ENCODE assay signal across 11 cellular contexts in genomic region chr5:88694087-88694703, GRCh38.
"Had no signal": no experiment of that assay in that cellular context is flagged by ENCODE, and none has a peak within 500 bp of the region (broad histone marks: within the 10 kb centered on the region; RNA-seq: fewer than 3 reads in every experiment).

No MANE protein-coding gene starts in this region.

- H3K36me3 ChIP-seq: ascending aorta, thoracic aorta had no signal

- DNase-seq: activated CD4-positive, alpha-beta T cell treated with anti-CD3 and anti-CD28 coated beads for 36 hours; activated CD8-positive, alpha-beta memory T cell treated with anti-CD3 and anti-CD28 coated beads, Interleukin-2, amount 50 U/mL, for 48 hours; activated CD8-positive, alpha-beta T cell treated with anti-CD3 and anti-CD28 coated beads, Interleukin-2, amount 10 ng/mL, durations not matched to agents 7 days and 5 days; activated naive CD4-positive, alpha-beta T cell; effector memory CD8-positive, alpha-beta T cell; natural killer cell; stimulated activated naive CD8-positive, alpha-beta T cell treated with anti-CD3 and anti-CD28 coated beads, Interleukin-15, Interleukin-2, amounts not matched to agents 100 U/mL and 50 U/mL, for 24 hours; SW 1271 had no signal

- ATAC-seq: activated CD4-positive, alpha-beta T cell treated with anti-CD3 and anti-CD28 coated beads for 36 hours; activated CD8-positive, alpha-beta T cell treated with anti-CD3 and anti-CD28 coated beads, Interleukin-2, amount 10 ng/mL, durations not matched to agents 7 days and 5 days; effector memory CD8-positive, alpha-beta T cell; natural killer cell; sciatic nerve; stimulated activated naive CD8-positive, alpha-beta T cell treated with anti-CD3 and anti-CD28 coated beads, Interleukin-15, Interleukin-2, amounts not matched to agents 100 U/mL and 50 U/mL, for 24 hours had no signal

- H3K27ac ChIP-seq: ascending aorta, thoracic aorta had no signal

- H3K4me3 ChIP-seq: ascending aorta, thoracic aorta had no signal

- H3K9me3 ChIP-seq: ascending aorta, thoracic aorta had no signal
